In genomic region chr10:113385021-113385975, GRCh38 we compare ENCODE assay signal across 8 cellular contexts.
DNase-seq lines count a peak whose midpoint lies in the region; ATAC-seq and TF ChIP-seq lines count a peak whose summit lies in the region.

No MANE protein-coding gene starts in this region.

- H3K79me2 ChIP-seq in MM.1S (ENCODE audit: low read length): no peaks in the 10 kb centered on the region

- H3K4me2 ChIP-seq in MM.1S (ENCODE audit: low read depth, low read length): peak overlapping the region; percentile 44; the same call in 1 of the 2 replicates

- H4K20me1 ChIP-seq in MM.1S (ENCODE audit: insufficient read depth, low read length): no peaks in the 10 kb centered on the region

- WGBS in heart right ventricle, 2 donors: 22 to 25% methylated on average over 18 of the region's 18 CpGs

- peak; percentile 87 for DNase-seq in EH (ENCODE audit: low read depth)
- DNase-seq in GOT3 (lab: John Stamatoyannopoulos, UW): peak; percentile 6
- peak; percentile 77 for DNase-seq in MM.1S
- peak; percentile 45 for DNase-seq in SKM-1 (lab: John Stamatoyannopoulos, UW; ENCODE audit: unreplicated experiment)
- DNase-seq in adipocyte (ENCODE audit: low read depth): peak; percentile 96
- DNase-seq in heart right ventricle: peak; percentile 78 to 87
- peak; percentile 78 for DNase-seq in renal cortical epithelial cell (ENCODE audit: low read depth)

- intact Hi-C loops in heart right ventricle (cut with DNase I): loop anchor here (1.0 to 10.0 kb wide), 19 partner anchors 140 to 910 kb away; partner anchors contain the start of gene TCF7L2 (in 3 of the 10)

- no peak overlapping the region for H3K4me3 ChIP-seq in MM.1S (ENCODE audit: low read length)
- peak overlapping the region; percentile 75 for H3K4me3 ChIP-seq in adipocyte (ENCODE audit: low read length)
- peak overlapping the region in 1 of 10 donors; percentile 29 for H3K4me3 ChIP-seq in heart right ventricle

- peak; percentile 95 to 98 (median 97) for ATAC-seq in heart right ventricle
- no peak for ATAC-seq in HG03196 (IDR thresholded peaks at IDR 0.05; ENCODE audit: unreplicated experiment)

- no peaks in the 10 kb centered on the region for H3K9me2 ChIP-seq in MM.1S (replicated peaks; ENCODE audit: insufficient read depth, low read length)

- peaks cover 20% of the 10 kb centered on the region for H3K27me3 ChIP-seq in MM.1S (replicated peaks; ENCODE audit: insufficient read depth, low read length)
- peaks cover 1% of the 10 kb centered on the region for H3K27me3 ChIP-seq in adipocyte (replicated peaks; ENCODE audit: control insufficient read depth, insufficient read depth, low read length)
- peaks cover 0 to 6% (median 0%) of the 10 kb centered on the region in 7 donors for H3K27me3 ChIP-seq in heart right ventricle

- no peak overlapping the region for H2AFZ ChIP-seq in MM.1S (ENCODE audit: low read length)

- TF ChIP-seq CTCF in MM.1S (IDR thresholded peaks at IDR 0.05; ENCODE audit: low read length) (peak; percentile 92), heart right ventricle (IDR thresholded peaks at IDR 0.05) (peak; percentile 61 to 94 (median 86))

- H3K36me3 ChIP-seq in MM.1S (replicated peaks; ENCODE audit: insufficient read depth, low read length) (no peaks in the 10 kb centered on the region), adipocyte (ENCODE audit: control insufficient read depth, insufficient read depth, low read length, severe bottlenecking) (no peaks in the 10 kb centered on the region), heart right ventricle (no peaks in the 10 kb centered on the region)

- H3F3A ChIP-seq in MM.1S (ENCODE audit: insufficient read depth, low read length): peaks cover 11% of the 10 kb centered on the region

- H3K4me1 ChIP-seq in MM.1S (ENCODE audit: low read length) (peaks cover 29% of the 10 kb centered on the region), adipocyte (ENCODE audit: control insufficient read depth, insufficient read depth, low read length) (peaks cover 62% of the 10 kb centered on the region), heart right ventricle (peaks cover 0 to 38% (median 24%) of the 10 kb centered on the region in 9 donors)

- no peak overlapping the region for H3K9ac ChIP-seq in MM.1S (ENCODE audit: low read length)
- peak overlapping the region; percentile 70 for H3K9ac ChIP-seq in adipocyte (ENCODE audit: low read length)

- H3K27ac ChIP-seq in MM.1S (ENCODE audit: low read length) (no peak overlapping the region), heart right ventricle (peak overlapping the region in 6 of 10 donors; percentile 5 to 61 (median 26))

- H3K9me3 ChIP-seq in MM.1S (replicated peaks; ENCODE audit: insufficient read depth, low read length): no peaks in the 10 kb centered on the region
- no peaks in the 10 kb centered on the region for H3K9me3 ChIP-seq in adipocyte (ENCODE audit: control insufficient read depth, low read length)
- no peaks in the 10 kb centered on the region for H3K9me3 ChIP-seq in heart right ventricle

Comparison
In these comparisons a context has a peak if more than half of its experiments do, and no peak if none do; other contexts are left out.
1. DNase-seq: peak in every context shown above with its lines; median percentile 96 in adipocyte; 87 in EH; 82 in heart right ventricle; 78 in renal cortical epithelial cell; 77 in MM.1S; 45 in SKM-1; 6 in GOT3.